ENCODE assay signal across 1 cellular context in the genomic region with DNA sequence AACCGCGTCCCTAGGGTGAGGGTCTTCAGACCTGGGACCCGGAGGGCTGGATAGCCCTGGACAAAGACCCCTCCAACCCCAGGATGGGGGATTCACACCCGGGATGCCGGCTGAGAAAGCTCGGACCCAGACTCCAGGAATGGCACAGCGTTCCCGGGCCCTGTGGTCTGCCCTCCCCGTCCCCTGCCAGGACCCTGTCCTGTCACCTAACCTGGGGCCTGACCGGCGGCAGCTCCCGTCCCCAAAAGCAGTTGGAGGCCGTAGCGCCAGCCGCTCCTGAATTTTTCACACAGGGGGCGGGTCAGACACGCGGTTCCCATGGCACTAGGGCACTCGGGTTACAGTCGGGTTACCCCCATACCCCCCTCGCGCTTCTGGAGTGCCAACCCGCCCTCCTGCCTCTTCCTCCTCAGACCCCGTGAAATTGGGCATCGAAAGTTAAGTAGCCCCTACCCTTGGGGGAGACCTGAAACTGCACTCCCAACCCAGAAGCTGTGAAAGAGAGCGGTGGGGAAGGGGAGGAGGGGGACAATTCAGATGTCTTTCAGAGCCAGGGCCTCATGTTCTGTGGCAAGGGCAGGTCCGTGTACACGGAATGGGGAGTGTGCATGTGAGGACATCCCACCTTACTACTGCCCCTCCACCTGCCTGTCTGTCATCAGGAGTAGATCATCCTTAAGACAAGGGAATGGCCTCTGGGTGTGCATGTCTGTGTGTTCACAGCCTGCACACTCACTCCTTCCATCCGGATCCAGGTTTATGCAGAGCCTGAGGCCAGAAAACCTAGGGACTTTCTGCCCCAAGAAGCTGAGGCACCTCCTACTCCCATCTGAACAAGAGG.
TF ChIP-seq lines count a peak whose summit lies in the region.

No MANE protein-coding gene starts in this region.

TF ChIP-seq in WTC11, 78 proteins besides CTCF, POLR2A, EP300 and RAD21 (continued from another document):
- TF ChIP-seq, protein P1, sequence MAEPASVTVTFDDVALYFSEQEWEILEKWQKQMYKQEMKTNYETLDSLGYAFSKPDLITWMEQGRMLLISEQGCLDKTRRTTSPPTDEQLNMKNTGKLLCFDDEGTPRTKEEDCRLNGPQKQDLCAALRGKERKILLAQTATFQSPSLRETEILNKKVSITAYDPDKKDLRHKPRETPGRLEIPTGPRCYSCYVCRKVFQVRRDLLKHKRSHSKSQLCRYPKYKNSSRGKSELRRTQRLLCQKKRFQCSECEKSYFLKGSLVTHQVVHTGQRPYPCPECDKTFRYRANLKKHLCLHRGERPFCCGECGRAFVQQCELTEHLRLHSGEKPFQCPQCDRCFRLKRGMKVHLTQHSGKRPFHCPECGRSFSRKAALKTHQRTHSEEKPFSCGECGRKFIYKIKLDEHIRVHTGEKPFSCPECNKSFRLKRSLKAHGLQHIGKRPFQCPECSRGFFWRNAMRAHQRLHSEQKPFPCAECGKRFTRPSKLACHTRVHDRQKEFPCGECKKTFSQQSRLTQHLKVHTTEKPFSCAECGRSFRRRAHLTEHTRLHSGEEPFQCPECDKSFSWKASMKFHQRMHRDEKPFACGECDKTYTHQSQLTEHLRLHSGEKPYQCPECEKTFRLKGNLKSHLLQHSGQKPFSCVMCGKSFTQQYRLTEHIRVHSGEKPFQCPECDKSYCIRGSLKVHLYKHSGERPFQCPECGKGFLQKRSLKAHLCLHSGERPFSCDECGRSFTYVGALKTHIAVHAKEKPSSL (CRISPR knock-in tag; conservative IDR thresholded peaks at IDR 0.05): no peak
- no peak for TF ChIP-seq ZNF121 (CRISPR knock-in tag; IDR thresholded peaks at IDR 0.05)
- no peak for TF ChIP-seq CBFB (CRISPR knock-in tag; IDR thresholded peaks at IDR 0.05; ENCODE audit: low read depth)
- no peak for TF ChIP-seq ZNF416 (CRISPR knock-in tag; IDR thresholded peaks at IDR 0.05)
- TF ChIP-seq JAZF1 (CRISPR knock-in tag; IDR thresholded peaks at IDR 0.05): no peak
- no peak for TF ChIP-seq ZMAT4 (CRISPR knock-in tag; IDR thresholded peaks at IDR 0.05)
- TF ChIP-seq SMAD4 (CRISPR knock-in tag; IDR thresholded peaks at IDR 0.05): no peak
- no peak for TF ChIP-seq ZBTB21 (CRISPR knock-in tag; IDR thresholded peaks at IDR 0.05; ENCODE audit: borderline replicate concordance)
- no peak for TF ChIP-seq RORB (CRISPR knock-in tag; IDR thresholded peaks at IDR 0.05)
- no peak for TF ChIP-seq MYBL2 (CRISPR knock-in tag; IDR thresholded peaks at IDR 0.05)
- TF ChIP-seq ZNF532 (CRISPR knock-in tag; IDR thresholded peaks at IDR 0.05; ENCODE audit: borderline replicate concordance): no peak
- no peak for TF ChIP-seq IRF1 (CRISPR knock-in tag; IDR thresholded peaks at IDR 0.05)
- no peak for TF ChIP-seq PRRX2 (CRISPR knock-in tag; IDR thresholded peaks at IDR 0.05)
- no peak for TF ChIP-seq MAX (CRISPR knock-in tag; IDR thresholded peaks at IDR 0.05)
- TF ChIP-seq CREB1 (CRISPR knock-in tag; IDR thresholded peaks at IDR 0.05): no peak
